In genomic region chr7:152674860-152675760, GRCh38 we compare ENCODE assay signal across 1 cellular context.
TF ChIP-seq lines count a peak whose summit lies in the region.

No MANE protein-coding gene starts in this region.

TF ChIP-seq in K562, 482 proteins besides CTCF, POLR2A, EP300 and RAD21 (continued from another document):
- TF ChIP-seq, protein P1, sequence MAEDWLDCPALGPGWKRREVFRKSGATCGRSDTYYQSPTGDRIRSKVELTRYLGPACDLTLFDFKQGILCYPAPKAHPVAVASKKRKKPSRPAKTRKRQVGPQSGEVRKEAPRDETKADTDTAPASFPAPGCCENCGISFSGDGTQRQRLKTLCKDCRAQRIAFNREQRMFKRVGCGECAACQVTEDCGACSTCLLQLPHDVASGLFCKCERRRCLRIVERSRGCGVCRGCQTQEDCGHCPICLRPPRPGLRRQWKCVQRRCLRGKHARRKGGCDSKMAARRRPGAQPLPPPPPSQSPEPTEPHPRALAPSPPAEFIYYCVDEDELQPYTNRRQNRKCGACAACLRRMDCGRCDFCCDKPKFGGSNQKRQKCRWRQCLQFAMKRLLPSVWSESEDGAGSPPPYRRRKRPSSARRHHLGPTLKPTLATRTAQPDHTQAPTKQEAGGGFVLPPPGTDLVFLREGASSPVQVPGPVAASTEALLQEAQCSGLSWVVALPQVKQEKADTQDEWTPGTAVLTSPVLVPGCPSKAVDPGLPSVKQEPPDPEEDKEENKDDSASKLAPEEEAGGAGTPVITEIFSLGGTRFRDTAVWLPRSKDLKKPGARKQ (CRISPR knock-in tag; IDR thresholded peaks at IDR 0.05), result no peak
- TF ChIP-seq NEUROD1 (IDR thresholded peaks at IDR 0.05; ENCODE audit: borderline replicate concordance, low read depth, low read length, partially characterized antibody), result no peak
- no peak for TF ChIP-seq PATZ1 (CRISPR knock-in tag; IDR thresholded peaks at IDR 0.05; ENCODE audit: borderline replicate concordance)
- no peak for TF ChIP-seq CAMTA2 (CRISPR knock-in tag; conservative IDR thresholded peaks at IDR 0.05)
- no peak for TF ChIP-seq KDM5B (IDR thresholded peaks at IDR 0.05; ENCODE audit: insufficient replicate concordance, low read depth, low read length)
- no peak for TF ChIP-seq DIDO1 (tag; IDR thresholded peaks at IDR 0.05; ENCODE audit: low read depth)
